Comparison of ENCODE assay signal across 8 cellular contexts in the genomic region with DNA sequence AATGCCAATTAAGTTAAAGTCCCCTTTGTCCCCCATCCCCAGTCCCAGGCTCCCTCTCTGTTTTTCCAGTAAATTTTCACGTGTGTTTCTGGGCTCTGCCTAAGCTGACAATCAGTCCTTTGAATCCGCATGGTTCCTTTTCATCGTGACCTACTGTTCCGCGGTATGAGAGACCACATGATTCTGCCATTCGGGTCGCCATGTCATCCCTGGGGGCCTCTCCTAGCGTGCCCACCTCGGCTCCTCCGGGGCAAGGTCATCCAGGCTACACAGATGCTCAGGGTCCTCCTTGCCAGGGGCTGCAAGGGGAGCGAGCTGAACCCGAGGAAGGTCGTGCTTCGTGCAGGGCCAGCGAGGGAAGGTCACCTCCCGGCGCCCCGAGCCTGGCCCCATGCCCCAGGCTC.
DNase-seq lines count a peak whose midpoint lies in the region; ATAC-seq, FAIRE-seq and TF ChIP-seq lines count a peak whose summit lies in the region.

No MANE protein-coding gene starts in this region.

- H4K20me1 ChIP-seq in DOHH2 (ENCODE audit: control insufficient read depth, insufficient read depth, low read depth, low read length) = no peaks in the 10 kb centered on the region

- H3K9me3 ChIP-seq in DOHH2 (ENCODE audit: control insufficient read depth, insufficient read depth, low read length) (no peaks in the 10 kb centered on the region), thyroid gland (no peaks in the 10 kb centered on the region)

- ATAC-seq in GM21367 (IDR thresholded peaks at IDR 0.05; ENCODE audit: unreplicated experiment) (peak; percentile 4), HG02885 (IDR thresholded peaks at IDR 0.05; ENCODE audit: poor library complexity, unreplicated experiment) (no peak)

- H3K36me3 ChIP-seq in DOHH2 (ENCODE audit: control insufficient read depth, low read length) (peaks cover 5% of the 10 kb centered on the region; the same call in 1 of the 2 replicates), thyroid gland (no peaks in the 10 kb centered on the region)

- DNase-seq in NCI-H2171 treated with DMSO at 0.1 percent for 48 hours (lab: John Stamatoyannopoulos, UW) = peak; percentile 67
- DNase-seq in caudate nucleus (lab: John Stamatoyannopoulos, UW) = peak in 27 of 61 donors; percentile 20 to 79 (median 47)
- peak; percentile 76 for DNase-seq in medulla oblongata (ENCODE audit: extremely low spot score)
- DNase-seq in thyroid gland = peak in 1 of 2 donors; percentile 20
- no peak for DNase-seq in GM12892 (ENCODE audit: insufficient read length)

- peak overlapping the region; percentile 79 for H3K4me2 ChIP-seq in DOHH2 (ENCODE audit: low read length)

- no peak for TF ChIP-seq POLR2A in thyroid gland (IDR thresholded peaks at IDR 0.05)
- TF ChIP-seq POLR2A in GM12892 (IDR thresholded peaks at IDR 0.05; ENCODE audit: low read depth, low read length) = no peak

- peaks cover 12% of the 10 kb centered on the region for H3K79me2 ChIP-seq in DOHH2 (ENCODE audit: control insufficient read depth, low read length)

- intact Hi-C loops in thyroid gland (cut with DNase I) = no loop called here

- H3K27me3 ChIP-seq in DOHH2 (ENCODE audit: control insufficient read depth, low read length) (no peaks in the 10 kb centered on the region), thyroid gland (no peaks in the 10 kb centered on the region)

- H3K9me2 ChIP-seq in DOHH2 (replicated peaks; ENCODE audit: control insufficient read depth, low read length) = no peaks in the 10 kb centered on the region

- H3K27ac ChIP-seq in DOHH2 (ENCODE audit: low read depth, low read length) (peak overlapping the region; percentile 76), caudate nucleus (ENCODE audit: low read depth, low read length) (peak overlapping the region; percentile 86), thyroid gland (peak overlapping the region; percentile 86 to 94 (median 91))

- peak overlapping the region; percentile 90 for H3K4me3 ChIP-seq in DOHH2 (ENCODE audit: low read length)
- H3K4me3 ChIP-seq in thyroid gland (replicated peaks in 1 of 3) = peak overlapping the region; percentile 65 to 99 (median 84)

- no peak for FAIRE-seq in GM12892 (lab: Jason Lieb, UNC)

- peaks cover 9% of the 10 kb centered on the region for H3F3A ChIP-seq in DOHH2 (ENCODE audit: control insufficient read depth, insufficient read depth)

- TF ChIP-seq CTCF in DOHH2 (IDR thresholded peaks at IDR 0.05; ENCODE audit: low read depth, low read length, poor library complexity, severe bottlenecking) (no peak), thyroid gland (IDR thresholded peaks at IDR 0.05) (no peak)

- 1 to 4% methylated on average over 7 to 15 of the region's 18 CpGs for WGBS in thyroid gland, 2 donors

- peaks cover 22% of the 10 kb centered on the region for H3K4me1 ChIP-seq in DOHH2 (ENCODE audit: control insufficient read depth, low read length)
- peaks cover 0 to 4% of the 10 kb centered on the region in 2 donors for H3K4me1 ChIP-seq in thyroid gland
